In genomic region chr13:65154661-65155447, GRCh38 we compare ENCODE assay signal across 20 cellular contexts.
"Had no signal": no experiment of that assay in that cellular context is flagged by ENCODE, and none has a peak within 500 bp of the region (broad histone marks: within the 10 kb centered on the region; RNA-seq: fewer than 3 reads in every experiment).

No MANE protein-coding gene starts in this region.

- H3K4me2 ChIP-seq: smooth muscle cell had no signal

- ATAC-seq: activated T-helper 17 cell treated with anti-CD3 and anti-CD28 coated beads, Interleukin-2, amount 50 U/mL, for 72 hours; left lobe of liver; mucosa of descending colon; naive thymus-derived CD8-positive, alpha-beta T cell; right cardiac atrium had no signal

- H3K9me3 ChIP-seq: adrenal gland had no signal

- H3K27ac ChIP-seq: adrenal gland, coronary artery, VCaP had no signal

- FAIRE-seq: urothelium cell line had no signal

- H3K4me3 ChIP-seq: adrenal gland, coronary artery, mucosa of descending colon, smooth muscle cell had no signal

- H3K4me1 ChIP-seq: adrenal gland had no signal

- H3K27me3 ChIP-seq: adrenal gland had no signal

- H3K36me3 ChIP-seq: adrenal gland had no signal

- DNase-seq: activated CD4-positive, alpha-beta T cell treated with anti-CD3 and anti-CD28 coated beads for 48 hours; activated CD8-positive, alpha-beta memory T cell treated with anti-CD3 and anti-CD28 coated beads for 24 hours; activated naive CD4-positive, alpha-beta T cell treated with anti-CD3 and anti-CD28 coated beads for 36 hours; adrenal gland; central memory CD4-positive, alpha-beta T cell; effector CD4-positive, alpha-beta T cell; foreskin melanocyte; head of caudate nucleus; islet precursor cell; mammary epithelial cell; mucosa of descending colon; naive thymus-derived CD8-positive, alpha-beta T cell; occipital lobe; right cardiac atrium had no signal
